In genomic region chr1:180133193-180133592, GRCh38 we compare ENCODE assay signal across 20 cellular contexts.
"Had no signal": no experiment of that assay in that cellular context is flagged by ENCODE, and none has a peak within 500 bp of the region (broad histone marks: within the 10 kb centered on the region; RNA-seq: fewer than 3 reads in every experiment).

No MANE protein-coding gene starts in this region.

- H3K4me1 ChIP-seq: gastrocnemius medialis, parathyroid adenoma, stomach, tibial artery had no signal

- H3K79me2 ChIP-seq: parathyroid adenoma had no signal

- H3K27ac ChIP-seq: epithelial cell of prostate, gastrocnemius medialis, parathyroid adenoma, stomach, tibial artery had no signal

- DNase-seq: effector CD8-positive, alpha-beta T cell; endodermal cell; foreskin fibroblast; gastrocnemius medialis; head of caudate nucleus; left cardiac atrium; left ventricle myocardium superior; natural killer cell; stimulated activated CD4-positive, alpha-beta T cell treated with anti-CD3 and anti-CD28 coated beads, Interleukin-2, amount 100 ng/mL, for 24 hours; stimulated activated CD4-positive, alpha-beta T cell treated with anti-CD3 and anti-CD28 coated beads, Interleukin-4, amount 100 ng/mL, for 24 hours; stimulated activated naive CD4-positive, alpha-beta T cell treated with Interleukin-2 at 50 U/mL for 16 hours; stomach; tibial artery had no signal

- ATAC-seq: esophagus mucosa; gastrocnemius medialis; left cardiac atrium; left ventricle myocardium superior; natural killer cell; sciatic nerve; stimulated activated effector memory CD8-positive, alpha-beta T cell treated with anti-CD3 and anti-CD28 coated beads, Interleukin-12 subunit alpha, Interleukin-12 subunit beta, amount 100 ng/mL, for 72 hours had no signal

- H3K36me3 ChIP-seq: gastrocnemius medialis, stomach, tibial artery had no signal

- H3K27me3 ChIP-seq: gastrocnemius medialis, stomach had no signal

- H2AFZ ChIP-seq: parathyroid adenoma had no signal

- FAIRE-seq: colon had no signal

- H3K9me3 ChIP-seq: gastrocnemius medialis, stomach, tibial artery had no signal

- H3K9ac ChIP-seq: parathyroid adenoma had no signal

- H3K4me3 ChIP-seq: gastrocnemius medialis, lung, stomach, tibial artery had no signal
